ENCODE assay signal across 1 cellular context in genomic region chr2:40130251-40130994, GRCh38.
TF ChIP-seq lines count a peak whose summit lies in the region.

No MANE protein-coding gene starts in this region.

TF ChIP-seq in SK-N-SH treated with all-trans-retinoic acid at 6 μM for 48 hours, 23 proteins besides CTCF, POLR2A, EP300 and RAD21 (continued from another document):
- TF ChIP-seq POU6F1 (CRISPR knock-in tag; IDR thresholded peaks at IDR 0.05; ENCODE audit: borderline replicate concordance, low read depth) (peak; percentile 19; the same call in 1 of the 2 replicates), PATZ1 (CRISPR knock-in tag; IDR thresholded peaks at IDR 0.05; ENCODE audit: borderline replicate concordance) (no peak), ZFP30 (CRISPR knock-in tag; IDR thresholded peaks at IDR 0.05) (peak; percentile 3; the same call in 1 of the 2 replicates), ISL1 (CRISPR knock-in tag; IDR thresholded peaks at IDR 0.05) (peak; percentile 90), ARNTL (CRISPR knock-in tag; IDR thresholded peaks at IDR 0.05; ENCODE audit: borderline replicate concordance, low read depth) (no peak), TSHZ2 (CRISPR knock-in tag; IDR thresholded peaks at IDR 0.05) (0 out of 2 replicates have a peak, but pooled peaks have one; percentile 44), RARB (CRISPR knock-in tag; IDR thresholded peaks at IDR 0.05) (no peak), PPARA (CRISPR knock-in tag; IDR thresholded peaks at IDR 0.05; ENCODE audit: borderline replicate concordance) (no peak), TCF4 (CRISPR knock-in tag; IDR thresholded peaks at IDR 0.05; ENCODE audit: borderline replicate concordance) (0 out of 2 replicates have a peak, but pooled peaks have one; percentile 40), TOX (CRISPR knock-in tag; IDR thresholded peaks at IDR 0.05; ENCODE audit: borderline replicate concordance) (no peak)
TF ChIP-seq in SK-N-SH treated with all-trans-retinoic acid at 6 μM for 48 hours: peak in this region for 13.
